ENCODE assay signal across 9 cellular contexts in genomic region chr17:36545093-36545464, GRCh38. TPM values are rescaled to one million over a fixed set of nuclear protein-coding genes. Genes with fewer than 3 reads are reported as not detected.
A peak's percentile ranks its signal among the peaks of the same experiment; 100 is the strongest.
DNase-seq lines count a peak whose midpoint lies in the region; ATAC-seq, FAIRE-seq and TF ChIP-seq lines count a peak whose summit lies in the region.
"Had no signal": no experiment of that assay in that cellular context is flagged by ENCODE, and none has a peak within 500 bp of the region (broad histone marks: within the 10 kb centered on the region; RNA-seq: fewer than 3 reads in every experiment).

No MANE protein-coding gene starts in this region.

- H3K9ac ChIP-seq in fibroblast of lung (ENCODE audit: insufficient read depth, low read length) = peak overlapping the region; percentile 99

- H3K27me3 ChIP-seq in SJSA1 (replicated peaks) (no peaks in the 10 kb centered on the region), fibroblast of lung (ENCODE audit: control insufficient read depth, insufficient read depth, low read length) (no peaks in the 10 kb centered on the region), prostate gland (replicated peaks; ENCODE audit: insufficient read depth) (no peaks in the 10 kb centered on the region)

- no peak for FAIRE-seq in GM12892 (lab: Jason Lieb, UNC)
- FAIRE-seq: TTC549 had no signal

- H3K9me3 ChIP-seq in SJSA1 (replicated peaks) (no peaks in the 10 kb centered on the region), fibroblast of lung (ENCODE audit: control insufficient read depth, insufficient read depth, low read depth, low read length) (no peaks in the 10 kb centered on the region), prostate gland (no peaks in the 10 kb centered on the region)

- peaks cover 40% of the 10 kb centered on the region for H3K36me3 ChIP-seq in SJSA1
- no peaks in the 10 kb centered on the region for H3K36me3 ChIP-seq in fibroblast of lung (ENCODE audit: control insufficient read depth, insufficient read depth, low read length)
- no peaks in the 10 kb centered on the region for H3K36me3 ChIP-seq in prostate gland

- H3K4me3 ChIP-seq in GM08714 (ENCODE audit: low read length) = peak overlapping the region; percentile 72
- H3K4me3 ChIP-seq in SJSA1 = peak overlapping the region; percentile 69
- H3K4me3 ChIP-seq in fibroblast of lung (replicated peaks in 1 of 4; ENCODE audit: control extremely low read depth in 1 of 4, insufficient read depth in 1 of 4, low read depth in 3 of 4, low read length in 4 of 4) = peak overlapping the region; percentile 61 to 100 (median 95)
- peak overlapping the region; percentile 99 to 100 for H3K4me3 ChIP-seq in prostate gland

- intact Hi-C loops in prostate gland (cut with DNase I) = no loop called here

- H3K4me2 ChIP-seq in fibroblast of lung (ENCODE audit: extremely low read depth, insufficient read depth, low read length) = no peak overlapping the region

- H4K20me1 ChIP-seq in fibroblast of lung (ENCODE audit: control insufficient read depth, extremely low read depth, insufficient read depth, low read length) = no peaks in the 10 kb centered on the region

- peaks cover 65% of the 10 kb centered on the region for H3K79me2 ChIP-seq in fibroblast of lung (ENCODE audit: control insufficient read depth, insufficient read depth, low read length)

- H3K4me1 ChIP-seq in SJSA1 (replicated peaks) (peaks cover 14% of the 10 kb centered on the region; the same call in 1 of the 2 replicates), fibroblast of lung (ENCODE audit: control insufficient read depth, extremely low read depth, insufficient read depth, low read length) (no peaks in the 10 kb centered on the region), prostate gland (replicated peaks) (peaks cover 10% of the 10 kb centered on the region)

- peak overlapping the region; percentile 95 for H3K27ac ChIP-seq in SJSA1
- peak overlapping the region; percentile 99 for H3K27ac ChIP-seq in fibroblast of lung (ENCODE audit: insufficient read depth, low read length)
- H3K27ac ChIP-seq in prostate gland = peak overlapping the region; percentile 100

- WGBS in prostate gland = under 1% methylated on average over 25 of the region's 36 CpGs

- H2AFZ ChIP-seq in fibroblast of lung (ENCODE audit: low read length) = peak overlapping the region; percentile 80

- ATAC-seq in HG02610 (IDR thresholded peaks at IDR 0.05; ENCODE audit: unreplicated experiment) (peak; percentile 17), GM18519 (IDR thresholded peaks at IDR 0.05; ENCODE audit: low FRiP score, unreplicated experiment) (no peak)

- no peak for TF ChIP-seq POLR2A in prostate gland (IDR thresholded peaks at IDR 0.05)
- TF ChIP-seq POLR2A in GM12892 (IDR thresholded peaks at IDR 0.05; ENCODE audit: low read depth, low read length) = no peak

- TF ChIP-seq CTCF in fibroblast of lung (conservative IDR thresholded peaks at IDR 0.05 in 1 of 2, IDR thresholded peaks at IDR 0.05 in 1 of 2; ENCODE audit: low read depth in 1 of 2, low read length in 2 of 2) (no peak), prostate gland (IDR thresholded peaks at IDR 0.05) (no peak)

- DNase-seq in SJSA1 (ENCODE audit: low read depth in 1 of 2, low spot score in 2 of 2) = no peak
- DNase-seq in fibroblast of lung (ENCODE audit: low read depth in 2 of 2) = no peak
- no peak for DNase-seq in prostate gland (ENCODE audit: low spot score)
- no peak for DNase-seq in GM12892 (ENCODE audit: insufficient read length)
- DNase-seq in CD1c-positive myeloid dendritic cell (ENCODE audit: extremely low spot score) = no peak

RNA-seq across cellular contexts. Expression of gene GGNBP2, which starts 0.4 kb away (rescaled TPM):
- 47.6 and 54.0 TPM in 2 replicates for total RNA-seq in SJSA1 (2014; rRNA removed; shearing (Covaris generic))
- total RNA-seq in fibroblast of lung (63.2 and 77.0 TPM in 2 replicates), prostate gland (10 to 100 TPM; 34.8 to 71.7 TPM)
- 63.3 and 81.9 TPM in 2 replicates for polyA plus RNA-seq in fibroblast of lung
- polyA plus RNA-seq in fibroblast of lung (2012) = 47.9 and 56.3 TPM in 2 replicates
- polyA minus RNA-seq in fibroblast of lung (ENCODE audit: low replicate concordance) = 58.2 and 110 TPM in 2 replicates
- 44.8 TPM for polyA plus RNA-seq in GM12892 (2012; ENCODE audit: missing spikeins)

RNA-seq across cellular contexts. Expression of gene PIGW, which starts 10.3 kb away (rescaled TPM):
- total RNA-seq in SJSA1 (2014; rRNA removed; shearing (Covaris generic)) = 3.4 and 9.7 TPM in 2 replicates
- total RNA-seq in fibroblast of lung = 2.6 and 2.8 TPM in 2 replicates
- 10.1 and 10.2 TPM in 2 replicates for polyA plus RNA-seq in fibroblast of lung
- 9.2 TPM in 2 replicates for polyA plus RNA-seq in fibroblast of lung (2012)
- 1.8 and 3.7 TPM in 2 replicates for polyA minus RNA-seq in fibroblast of lung (ENCODE audit: low replicate concordance)
- total RNA-seq in prostate gland = 1 to 10 TPM; 6.4 to 7.1 TPM
- polyA plus RNA-seq in GM12892 (2012; ENCODE audit: missing spikeins) = 10.2 TPM

RNA-seq across cellular contexts. Expression of gene MYO19, which starts 10.4 kb away (rescaled TPM):
- total RNA-seq in SJSA1 (2014; rRNA removed; shearing (Covaris generic)) = 56.0 and 57.9 TPM in 2 replicates
- total RNA-seq in fibroblast of lung (26.2 and 31.5 TPM in 2 replicates), prostate gland (10 to 100 TPM; 49.4 to 56.4 TPM)
- polyA plus RNA-seq in fibroblast of lung = 18.7 and 25.2 TPM in 2 replicates
- 13.9 and 19.9 TPM in 2 replicates for polyA plus RNA-seq in fibroblast of lung (2012)
- 80.6 and 87.2 TPM in 2 replicates for polyA minus RNA-seq in fibroblast of lung (ENCODE audit: low replicate concordance)
- polyA plus RNA-seq in GM12892 (2012; ENCODE audit: missing spikeins) = 59.6 TPM

RNA-seq across cellular contexts. Expression of gene DHRS11, which starts 46.6 kb away (rescaled TPM):
- total RNA-seq in SJSA1 (2014; rRNA removed; shearing (Covaris generic)) = 6.5 and 8.0 TPM in 2 replicates
- total RNA-seq in fibroblast of lung (3.6 and 5.9 TPM in 2 replicates), prostate gland (1 to 10 TPM; 8.0 to 8.2 TPM)
- 4.6 and 10.9 TPM in 2 replicates for polyA plus RNA-seq in fibroblast of lung
- 3.4 and 8.7 TPM in 2 replicates for polyA plus RNA-seq in fibroblast of lung (2012)
- 25.7 and 57.6 TPM in 2 replicates for polyA minus RNA-seq in fibroblast of lung (ENCODE audit: low replicate concordance)
- polyA plus RNA-seq in GM12892 (2012; ENCODE audit: missing spikeins) = 12.4 TPM

RNA-seq across cellular contexts. Expression of gene MRM1, which starts 56.3 kb away (rescaled TPM):
- 8.5 and 12.8 TPM in 2 replicates for total RNA-seq in SJSA1 (2014; rRNA removed; shearing (Covaris generic))
- total RNA-seq in fibroblast of lung (6.9 TPM in 2 replicates), prostate gland (10 to 100 TPM in 1 of 2 donors, 1 to 10 TPM in 1; 7.8 to 10.2 TPM)
- 2.5 and 4.4 TPM in 2 replicates for polyA plus RNA-seq in fibroblast of lung
- polyA plus RNA-seq in fibroblast of lung (2012) = 1.9 and 5.0 TPM in 2 replicates
- 1.3 and 4.3 TPM in 2 replicates for polyA minus RNA-seq in fibroblast of lung (ENCODE audit: low replicate concordance)
- polyA plus RNA-seq in GM12892 (2012; ENCODE audit: missing spikeins) = 6.0 TPM
